Comparison of ENCODE assay signal across 1 cellular context in genomic region chr20:64051532-64052325, GRCh38.
TF ChIP-seq lines count a peak whose summit lies in the region.

No MANE protein-coding gene starts in this region.

TF ChIP-seq in GM23338, 12 proteins besides CTCF, POLR2A, EP300 and RAD21 (continued from another document):
- TF ChIP-seq ZNF462 (CRISPR knock-in tag; IDR thresholded peaks at IDR 0.05) (no peak), ZNF114 (CRISPR knock-in tag; IDR thresholded peaks at IDR 0.05) (no peak)
